23 cellular contexts compared by ENCODE assay signal in the genomic region with DNA sequence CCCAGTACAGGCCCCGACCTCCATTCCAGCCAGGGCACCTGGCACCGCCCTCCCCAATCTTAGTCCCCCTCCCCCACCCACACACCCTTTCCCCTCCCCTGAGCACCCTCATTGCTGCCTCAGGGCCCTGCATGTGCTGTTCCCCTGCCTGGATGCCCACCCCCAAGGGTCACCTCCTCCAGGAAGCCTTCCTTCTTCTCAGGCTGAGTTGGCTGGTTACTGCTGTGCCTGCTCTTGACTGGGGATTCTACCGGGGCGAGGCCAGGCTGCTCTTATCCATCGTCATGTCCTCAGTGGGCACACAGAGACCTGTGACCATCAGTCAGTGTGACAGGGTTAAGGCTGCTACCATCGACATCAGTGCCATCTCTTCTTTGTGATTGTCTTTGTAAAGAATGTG. TPM values are rescaled to one million over a fixed set of nuclear protein-coding genes. Genes with fewer than 3 reads are reported as not detected.
DNase-seq lines count a peak whose midpoint lies in the region; ATAC-seq and TF ChIP-seq lines count a peak whose summit lies in the region.
"Had no signal": no experiment of that assay in that cellular context is flagged by ENCODE, and none has a peak within 500 bp of the region (broad histone marks: within the 10 kb centered on the region; RNA-seq: fewer than 3 reads in every experiment).

No MANE protein-coding gene starts in this region.

- ATAC-seq in natural killer cell (no peak), GM21529 (IDR thresholded peaks at IDR 0.05; ENCODE audit: unreplicated experiment) (no peak)
- ATAC-seq in natural killer cell treated with Interleukin-12 subunit alpha and Interleukin-12 subunit beta and Interleukin-15 and Interleukin-18, amount 100 ng/mL, for 72 hours: no peak
- ATAC-seq: GM12878 had no signal

- no peaks in the 10 kb centered on the region for H3K9me3 Mint-ChIP-seq in natural killer cell
- no peaks in the 10 kb centered on the region for H3K9me3 Mint-ChIP-seq in natural killer cell treated with Interleukin-12 subunit alpha and Interleukin-12 subunit beta and Interleukin-15 and Interleukin-18, amount 100 ng/mL, for 72 hours
- H3K9me3 Mint-ChIP-seq in glutamatergic neuron (ENCODE audit: unreplicated experiment): peaks cover 19% of the 10 kb centered on the region
- H3K9me3 Mint-ChIP-seq in activated CD4-positive, alpha-beta memory T cell treated with anti-CD3 and anti-CD28 coated beads, Interleukin-2, amount 10 ng/mL, durations not matched to agents 7 days and 5 days: no peaks in the 10 kb centered on the region
- H3K9me3 Mint-ChIP-seq: CD8-positive, alpha-beta memory T cell had no signal

- H3K36me3 Mint-ChIP-seq in natural killer cell (no peaks in the 10 kb centered on the region), glutamatergic neuron (ENCODE audit: unreplicated experiment) (no peaks in the 10 kb centered on the region)
- no peaks in the 10 kb centered on the region for H3K36me3 Mint-ChIP-seq in natural killer cell treated with Interleukin-12 subunit alpha and Interleukin-12 subunit beta and Interleukin-15 and Interleukin-18, amount 100 ng/mL, for 72 hours
- no peaks in the 10 kb centered on the region for H3K36me3 Mint-ChIP-seq in activated CD4-positive, alpha-beta memory T cell treated with anti-CD3 and anti-CD28 coated beads, Interleukin-2, amount 10 ng/mL, durations not matched to agents 7 days and 5 days (ENCODE audit: low read depth)
- H3K36me3 Mint-ChIP-seq: CD14-positive monocyte had no signal

- CTCF ChIA-PET in activated CD4-positive, alpha-beta memory T cell treated with anti-CD3 and anti-CD28 coated beads, Interleukin-2, amount 10 ng/mL, durations not matched to agents 7 days and 5 days (lab: Charles Lee): interaction anchor here (2.3 kb wide), 1 partner anchor 11 kb away, joined by 8 read pairs; no protein-coding TSS in a partner anchor

- H3K27ac Mint-ChIP-seq in natural killer cell (no peak overlapping the region), glutamatergic neuron (ENCODE audit: unreplicated experiment) (peak overlapping the region; percentile 100)
- H3K27ac Mint-ChIP-seq in natural killer cell treated with Interleukin-12 subunit alpha and Interleukin-12 subunit beta and Interleukin-15 and Interleukin-18, amount 100 ng/mL, for 72 hours: no peak overlapping the region
- H3K27ac Mint-ChIP-seq in activated CD4-positive, alpha-beta memory T cell treated with anti-CD3 and anti-CD28 coated beads, Interleukin-2, amount 10 ng/mL, durations not matched to agents 7 days and 5 days: no peak overlapping the region
- H3K27ac Mint-ChIP-seq: CD14-positive monocyte; CD8-positive, alpha-beta memory T cell had no signal

- no peak for DNase-seq in natural killer cell
- DNase-seq in natural killer cell treated with Interleukin-12 subunit alpha and Interleukin-12 subunit beta and Interleukin-15 and Interleukin-18, amount 100 ng/mL, for 72 hours (ENCODE audit: low spot score): no peak
- DNase-seq in glutamatergic neuron: no peak
- no peak for DNase-seq in activated CD4-positive, alpha-beta memory T cell treated with anti-CD3 and anti-CD28 coated beads, Interleukin-2, amount 10 ng/mL, durations not matched to agents 7 days and 5 days
- DNase-seq: CD8-positive, alpha-beta memory T cell; DMS 273 treated with DMSO at 0.1 percent for 48 hours; DMS79; EL; GDM1; KBM-7; NCI-H1105 treated with DMSO at 0.1 percent for 48 hours; NCI-H2029; NCI-H446; NCI-H524 treated with DMSO at 0.1 percent for 48 hours; NCI-H774; SIG-M5 had no signal

- H3K27me3 Mint-ChIP-seq in natural killer cell (ENCODE audit: low read depth in 2 of 2) (peaks cover 23 to 32% of the 10 kb centered on the region in 2 donors), glutamatergic neuron (ENCODE audit: unreplicated experiment) (peaks cover 18% of the 10 kb centered on the region)
- peaks cover 0 to 17% of the 10 kb centered on the region in 2 donors for H3K27me3 Mint-ChIP-seq in natural killer cell treated with Interleukin-12 subunit alpha and Interleukin-12 subunit beta and Interleukin-15 and Interleukin-18, amount 100 ng/mL, for 72 hours
- H3K27me3 Mint-ChIP-seq in activated CD4-positive, alpha-beta memory T cell treated with anti-CD3 and anti-CD28 coated beads, Interleukin-2, amount 10 ng/mL, durations not matched to agents 7 days and 5 days: peaks cover 38% of the 10 kb centered on the region

- TF ChIP-seq CTCF in natural killer cell (IDR thresholded peaks at IDR 0.05) (no peak), glutamatergic neuron (IDR thresholded peaks at IDR 0.05; ENCODE audit: partially characterized antibody, unreplicated experiment) (no peak)

- peak overlapping the region; percentile 45 for H3K4me3 Mint-ChIP-seq in natural killer cell
- no peak overlapping the region for H3K4me3 Mint-ChIP-seq in natural killer cell treated with Interleukin-12 subunit alpha and Interleukin-12 subunit beta and Interleukin-15 and Interleukin-18, amount 100 ng/mL, for 72 hours
- H3K4me3 Mint-ChIP-seq in glutamatergic neuron (ENCODE audit: unreplicated experiment): peak overlapping the region; percentile 75
- no peak overlapping the region for H3K4me3 Mint-ChIP-seq in activated CD4-positive, alpha-beta memory T cell treated with anti-CD3 and anti-CD28 coated beads, Interleukin-2, amount 10 ng/mL, durations not matched to agents 7 days and 5 days

- intact Hi-C loops in natural killer cell (cut with micrococcal nuclease): no loop called here

- H3K4me1 Mint-ChIP-seq in natural killer cell (peaks cover 21 to 48% of the 10 kb centered on the region in 2 donors), glutamatergic neuron (ENCODE audit: low read depth, unreplicated experiment) (peaks cover 47% of the 10 kb centered on the region)
- H3K4me1 Mint-ChIP-seq in natural killer cell treated with Interleukin-12 subunit alpha and Interleukin-12 subunit beta and Interleukin-15 and Interleukin-18, amount 100 ng/mL, for 72 hours (ENCODE audit: low read depth in 2 of 2): peaks cover 0 to 28% of the 10 kb centered on the region in 2 donors
- peaks cover 40% of the 10 kb centered on the region for H3K4me1 Mint-ChIP-seq in activated CD4-positive, alpha-beta memory T cell treated with anti-CD3 and anti-CD28 coated beads, Interleukin-2, amount 10 ng/mL, durations not matched to agents 7 days and 5 days

- POLR2A ChIA-PET in activated CD4-positive, alpha-beta memory T cell treated with anti-CD3 and anti-CD28 coated beads, Interleukin-2, amount 10 ng/mL, durations not matched to agents 7 days and 5 days (lab: Charles Lee): no interaction called here

RNA-seq across cellular contexts. Expression of gene BHLHE23, which starts 23.6 kb away (rescaled TPM):
- total RNA-seq in natural killer cell (not detected), glutamatergic neuron (ENCODE audit: unreplicated experiment) (23.9 TPM)
- total RNA-seq in natural killer cell treated with Interleukin-12 subunit alpha and Interleukin-12 subunit beta and Interleukin-15 and Interleukin-18, amount 100 ng/mL, for 72 hours: not detected
- not detected for total RNA-seq in activated CD4-positive, alpha-beta memory T cell treated with anti-CD3 and anti-CD28 coated beads, Interleukin-2, amount 10 ng/mL, durations not matched to agents 7 days and 5 days
- total RNA-seq: A172; CD8-positive, alpha-beta memory T cell; HT-29; LHCN-M2; MCF 10A had no signal

RNA-seq across cellular contexts. Expression of gene SLC17A9, which starts 30.7 kb away (rescaled TPM):
- 10 to 100 TPM; 22.3 to 24.0 (median 23.8) TPM for total RNA-seq in natural killer cell
- 100 to 1,000 TPM in 1 of 2 donors, 10 to 100 TPM in 1; 34.9 to 100 TPM for total RNA-seq in natural killer cell treated with Interleukin-12 subunit alpha and Interleukin-12 subunit beta and Interleukin-15 and Interleukin-18, amount 100 ng/mL, for 72 hours
- total RNA-seq in glutamatergic neuron (ENCODE audit: unreplicated experiment): 1.8 TPM
- total RNA-seq in activated CD4-positive, alpha-beta memory T cell treated with anti-CD3 and anti-CD28 coated beads, Interleukin-2, amount 10 ng/mL, durations not matched to agents 7 days and 5 days: 1 to 10 TPM; 4.7 to 5.8 TPM
- total RNA-seq: A172, LHCN-M2 had no signal

RNA-seq across cellular contexts. Expression of gene GID8, which starts 45.3 kb away (rescaled TPM):
- 10 to 100 TPM; 45.1 to 60.1 (median 53.1) TPM for total RNA-seq in natural killer cell
- 10 to 100 TPM; 34.9 to 35.5 TPM for total RNA-seq in natural killer cell treated with Interleukin-12 subunit alpha and Interleukin-12 subunit beta and Interleukin-15 and Interleukin-18, amount 100 ng/mL, for 72 hours
- 57.8 TPM for total RNA-seq in glutamatergic neuron (ENCODE audit: unreplicated experiment)
- total RNA-seq in activated CD4-positive, alpha-beta memory T cell treated with anti-CD3 and anti-CD28 coated beads, Interleukin-2, amount 10 ng/mL, durations not matched to agents 7 days and 5 days: 10 to 100 TPM; 31.9 to 32.8 TPM

RNA-seq across cellular contexts. Expression of gene DIDO1, which starts 56.9 kb away (rescaled TPM):
- total RNA-seq in natural killer cell (100 to 1,000 TPM in 1 of 3 donors, 10 to 100 TPM in 2; 79.5 to 116 (median 83.4) TPM), glutamatergic neuron (ENCODE audit: unreplicated experiment) (77.8 TPM)
- 10 to 100 TPM; 57.6 to 81.1 TPM for total RNA-seq in natural killer cell treated with Interleukin-12 subunit alpha and Interleukin-12 subunit beta and Interleukin-15 and Interleukin-18, amount 100 ng/mL, for 72 hours
- 10 to 100 TPM; 62.2 to 66.2 TPM for total RNA-seq in activated CD4-positive, alpha-beta memory T cell treated with anti-CD3 and anti-CD28 coated beads, Interleukin-2, amount 10 ng/mL, durations not matched to agents 7 days and 5 days

Comparison
In these comparisons a context has a peak if more than half of its experiments do, and no peak if none do; other contexts are left out.
1. H3K4me3 Mint-ChIP-seq: peak in natural killer cell (single experiment) and glutamatergic neuron (single experiment); none in natural killer cell treated with Interleukin-12 subunit alpha and Interleukin-12 subunit beta and Interleukin-15 and Interleukin-18, amount 100 ng/mL, for 72 hours (single experiment) and activated CD4-positive, alpha-beta memory T cell treated with anti-CD3 and anti-CD28 coated beads, Interleukin-2, amount 10 ng/mL, durations not matched to agents 7 days and 5 days (single experiment).
2. RNA of gene BHLHE23, which starts 23.6 kb away (total RNA-seq): 23.9 TPM in glutamatergic neuron (single experiment); not detected in natural killer cell, not detected in natural killer cell treated with Interleukin-12 subunit alpha and Interleukin-12 subunit beta and Interleukin-15 and Interleukin-18, amount 100 ng/mL, for 72 hours and not detected in activated CD4-positive, alpha-beta memory T cell treated with anti-CD3 and anti-CD28 coated beads, Interleukin-2, amount 10 ng/mL, durations not matched to agents 7 days and 5 days; every median in the first group is over 10 times any median in the second.